20 cellular contexts compared by ENCODE assay signal in genomic region chr15:67444100-67444499, GRCh38.
DNase-seq lines count a peak whose midpoint lies in the region; ATAC-seq and TF ChIP-seq lines count a peak whose summit lies in the region.
"Had no signal": no experiment of that assay in that cellular context is flagged by ENCODE, and none has a peak within 500 bp of the region (broad histone marks: within the 10 kb centered on the region; RNA-seq: fewer than 3 reads in every experiment).

No MANE protein-coding gene starts in this region.

- H3K79me2 ChIP-seq in SK-N-SH (ENCODE audit: insufficient read depth): no peaks in the 10 kb centered on the region
- H3K79me2 ChIP-seq in Karpas-422 (ENCODE audit: low read length): no peaks in the 10 kb centered on the region

- ATAC-seq in SK-N-SH treated with all-trans-retinoic acid at 6 μM for 48 hours (peak; percentile 53; the same call in 2 of the 3 replicates), HG03354 (IDR thresholded peaks at IDR 0.05; ENCODE audit: poor library complexity, severe bottlenecking, unreplicated experiment) (no peak)
- no peak for ATAC-seq in CD4-positive, alpha-beta T cell (ENCODE audit: poor library complexity)
- ATAC-seq: GM12878, PC-3 had no signal

- 66% methylated on average over 2 of the region's 2 CpGs for WGBS in SK-N-SH (ENCODE audit: low lambda C conversion rate)

- POLR2A ChIA-PET in SK-N-SH (lab: Yijun Ruan, JAX): no interaction called here
- POLR2A ChIA-PET in CD4-positive, alpha-beta T cell (lab: Charles Lee): interaction anchor here (1.1 kb wide), 1 partner anchor 391 kb away, joined by 3 read pairs; no protein-coding TSS in a partner anchor

- CTCF ChIA-PET in SK-N-SH (lab: Yijun Ruan, JAX): interaction anchor here (0.6 to 2.5 kb wide), 4 partner anchors 11 to 840 kb away, joined by 3 to 13 read pairs (median 8); no protein-coding TSS in a partner anchor
- CTCF ChIA-PET in CD4-positive, alpha-beta T cell (lab: Charles Lee): no interaction called here

- H3K4me3 ChIP-seq in SK-N-SH (ENCODE audit: low read depth in 2 of 2, low read length in 1 of 2) (no peak overlapping the region), Karpas-422 (ENCODE audit: low read length) (no peak overlapping the region)
- H3K4me3 ChIP-seq: GM12878 had no signal

- H3K9me3 ChIP-seq in SK-N-SH (no peaks in the 10 kb centered on the region), Karpas-422 (ENCODE audit: low read length) (no peaks in the 10 kb centered on the region)
- H3K9me3 ChIP-seq in CD4-positive, alpha-beta T cell (ENCODE audit: control insufficient read depth, low read length): no peaks in the 10 kb centered on the region

- H3K9me2 ChIP-seq in SK-N-SH (no peaks in the 10 kb centered on the region), Karpas-422 (replicated peaks; ENCODE audit: insufficient read depth, low read length) (no peaks in the 10 kb centered on the region)

- no peaks in the 10 kb centered on the region for H3K4me1 Mint-ChIP-seq in HFFc6 (ENCODE audit: low read depth)
- H3K4me1 Mint-ChIP-seq in CD4-positive, alpha-beta T cell (ENCODE audit: low read depth): no peaks in the 10 kb centered on the region

- no peak for TF ChIP-seq EP300 in SK-N-SH (IDR thresholded peaks at IDR 0.05; ENCODE audit: borderline replicate concordance in 1 of 2, low read depth in 1 of 2, low read length in 1 of 2)

- H2AFZ ChIP-seq in SK-N-SH (ENCODE audit: low read depth) (no peak overlapping the region), Karpas-422 (ENCODE audit: low read length) (no peak overlapping the region)

- H3K4me2 ChIP-seq in SK-N-SH (no peak overlapping the region), Karpas-422 (ENCODE audit: low read depth, low read length, poor library complexity, severe bottlenecking) (no peak overlapping the region)
- H3K4me2 ChIP-seq: KMS-11 had no signal

- H4K20me1 ChIP-seq in SK-N-SH (ENCODE audit: insufficient read depth): no peaks in the 10 kb centered on the region
- no peaks in the 10 kb centered on the region for H4K20me1 ChIP-seq in Karpas-422 (ENCODE audit: insufficient read depth, low read depth, low read length)

- TF ChIP-seq CTCF in SK-N-SH (IDR thresholded peaks at IDR 0.05) (no peak), HFFc6 (IDR thresholded peaks at IDR 0.05) (peak; percentile 10; the same call in 1 of the 2 replicates), GM20000 (IDR thresholded peaks at IDR 0.05; ENCODE audit: extremely low read depth, missing control alignments) (no peak)
- TF ChIP-seq CTCF in CD4-positive, alpha-beta T cell (IDR thresholded peaks at IDR 0.05): no peak

- no peaks in the 10 kb centered on the region for H3K36me3 Mint-ChIP-seq in HFFc6 (ENCODE audit: low read depth)
- no peaks in the 10 kb centered on the region for H3K36me3 Mint-ChIP-seq in CD4-positive, alpha-beta T cell (ENCODE audit: low read depth)

- no peak overlapping the region for H3K27ac Mint-ChIP-seq in HFFc6
- H3K27ac Mint-ChIP-seq in CD4-positive, alpha-beta T cell: no peak overlapping the region
- H3K27ac Mint-ChIP-seq: T-helper 1 cell treated with Interleukin-12 subunit alpha and Interleukin-12 subunit beta and Interleukin-4 antibody, amounts not matched to agents 30 μg/mL and 1 μg/mL, for 36 hours had no signal

- H3K9me3 Mint-ChIP-seq in HFFc6: no peaks in the 10 kb centered on the region
- H3K9me3 Mint-ChIP-seq in CD4-positive, alpha-beta T cell: no peaks in the 10 kb centered on the region
- H3K9me3 Mint-ChIP-seq: T-helper 1 cell treated with Interleukin-12 subunit alpha and Interleukin-12 subunit beta and Interleukin-4 antibody, amounts not matched to agents 30 μg/mL and 1 μg/mL, for 36 hours had no signal

- intact Hi-C loops in CD4-positive, alpha-beta T cell (cut with DNase I, micrococcal nuclease): no loop called here

- DNase-seq in SK-N-SH: no peak
- DNase-seq in HFFc6: peak; percentile 4
- peak; percentile 22 for DNase-seq in fibroblast of gingiva (ENCODE audit: low read depth)
- DNase-seq in CD4-positive, alpha-beta T cell: no peak
- no peak for DNase-seq in GM20000 (ENCODE audit: low spot score)
- no peak for DNase-seq in Karpas-422
- DNase-seq: C1 segment of cervical spinal cord, DND-41, NCI-H1417, NCI-H2029 treated with DMSO at 0.1 percent for 48 hours, NCI-H226, NCI-H526, PC-3, RPMI8226 had no signal

- no peak for TF ChIP-seq RAD21 in SK-N-SH (IDR thresholded peaks at IDR 0.05; ENCODE audit: low read length)

- H3K9ac ChIP-seq in SK-N-SH (no peak overlapping the region), Karpas-422 (ENCODE audit: low read length) (no peak overlapping the region)
- H3K9ac ChIP-seq: KMS-11 had no signal

- H3K4me3 Mint-ChIP-seq in HFFc6: no peak overlapping the region
- H3K4me3 Mint-ChIP-seq in CD4-positive, alpha-beta T cell: no peak overlapping the region
- H3K4me3 Mint-ChIP-seq: T-helper 1 cell treated with Interleukin-12 subunit alpha and Interleukin-12 subunit beta and Interleukin-4 antibody, amounts not matched to agents 30 μg/mL and 1 μg/mL, for 36 hours had no signal

- H3K36me3 ChIP-seq in SK-N-SH (replicated peaks in 1 of 2; ENCODE audit: control insufficient read depth in 1 of 2, insufficient read depth in 2 of 2, low read length in 1 of 2) (no peaks in the 10 kb centered on the region), Karpas-422 (ENCODE audit: insufficient read depth, low read length) (no peaks in the 10 kb centered on the region)

- H3F3A ChIP-seq in SK-N-SH (replicated peaks; ENCODE audit: insufficient read depth): no peaks in the 10 kb centered on the region

- H3K27me3 Mint-ChIP-seq in HFFc6 (ENCODE audit: insufficient read depth): peaks cover 7% of the 10 kb centered on the region
- H3K27me3 Mint-ChIP-seq in CD4-positive, alpha-beta T cell: no peaks in the 10 kb centered on the region

- H3K27ac ChIP-seq in SK-N-SH (ENCODE audit: low read depth in 2 of 2, low read length in 1 of 2): no peak overlapping the region
- H3K27ac ChIP-seq in CD4-positive, alpha-beta T cell (ENCODE audit: low read depth, low read length): no peak overlapping the region
- no peak overlapping the region for H3K27ac ChIP-seq in Karpas-422 (ENCODE audit: low read length)
- H3K27ac ChIP-seq: HL-60, KMS-11 had no signal

- H3K4me1 ChIP-seq in SK-N-SH (ENCODE audit: control insufficient read depth in 1 of 2, insufficient read depth in 2 of 2, low read depth in 1 of 2, low read length in 1 of 2) (no peaks in the 10 kb centered on the region; a peak in 1 of 4 replicates), Karpas-422 (ENCODE audit: low read length) (no peaks in the 10 kb centered on the region)

- H3K27me3 ChIP-seq in SK-N-SH (ENCODE audit: insufficient read depth) (no peaks in the 10 kb centered on the region), Karpas-422 (ENCODE audit: low read length) (no peaks in the 10 kb centered on the region)
- H3K27me3 ChIP-seq in CD4-positive, alpha-beta T cell (ENCODE audit: control insufficient read depth, insufficient read depth, low read length): no peaks in the 10 kb centered on the region

TF ChIP-seq in SK-N-SH treated with all-trans-retinoic acid at 6 μM for 48 hours, 23 proteins besides CTCF, POLR2A, EP300 and RAD21 (continues in another document):
- TF ChIP-seq CSDC2 (CRISPR knock-in tag; IDR thresholded peaks at IDR 0.05): no peak
- no peak for TF ChIP-seq TSHZ2 (CRISPR knock-in tag; IDR thresholded peaks at IDR 0.05)
- no peak for TF ChIP-seq ZFP30 (CRISPR knock-in tag; IDR thresholded peaks at IDR 0.05)

TF ChIP-seq in SK-N-SH, 30 proteins besides CTCF, POLR2A, EP300 and RAD21:
- TF ChIP-seq USF1 (IDR thresholded peaks at IDR 0.05; ENCODE audit: borderline replicate concordance, low read depth) (no peak), FOXM1 (IDR thresholded peaks at IDR 0.05; ENCODE audit: low read depth) (no peak), SMC3 (IDR thresholded peaks at IDR 0.05; ENCODE audit: low read depth, low read length) (no peak), TEAD4 (IDR thresholded peaks at IDR 0.05; ENCODE audit: borderline replicate concordance, insufficient read depth) (no peak), FOXJ3 (CRISPR knock-in tag; IDR thresholded peaks at IDR 0.05) (no peak), MEF2A (IDR thresholded peaks at IDR 0.05; ENCODE audit: borderline replicate concordance, low read depth) (no peak), CHD2 (IDR thresholded peaks at IDR 0.05; ENCODE audit: low read length, partially characterized antibody) (no peak), NRF1 (IDR thresholded peaks at IDR 0.05; ENCODE audit: low read depth, low read length) (no peak), FOSL2 (IDR thresholded peaks at IDR 0.05; ENCODE audit: borderline replicate concordance, low read depth) (no peak), ELF1 (IDR thresholded peaks at IDR 0.05) (no peak), YY1 (IDR thresholded peaks at IDR 0.05; ENCODE audit: low read depth) (no peak), RFX5 (IDR thresholded peaks at IDR 0.05; ENCODE audit: low read length) (no peak), EZH2phosphoT487 (IDR thresholded peaks at IDR 0.05; ENCODE audit: borderline replicate concordance, low read depth) (no peak), RCOR1 (IDR thresholded peaks at IDR 0.05; ENCODE audit: low read length) (no peak)
TF ChIP-seq in SK-N-SH: peak in this region for 0.

Comparison
In these comparisons a context has a peak if more than half of its experiments do, and no peak if none do; other contexts are left out.
1. DNase-seq: peak in HFFc6 (single experiment) and fibroblast of gingiva (single experiment); none in SK-N-SH (single experiment), CD4-positive, alpha-beta T cell (0 of 10), GM20000 (single experiment) and Karpas-422 (single experiment).